In genomic region chr5:147453901-147454814, GRCh38 we compare ENCODE assay signal across 8 cellular contexts.
DNase-seq lines count a peak whose midpoint lies in the region; ATAC-seq and TF ChIP-seq lines count a peak whose summit lies in the region.

No MANE protein-coding gene starts in this region.

- H3K9me3 ChIP-seq in WERI-Rb-1 (ENCODE audit: severe bottlenecking): no peaks in the 10 kb centered on the region

- DNase-seq in NCI-H2081 (lab: John Stamatoyannopoulos, UW) (peak; percentile 82 to 87), NCI-H2081 treated with DMSO at 0.1 percent for 48 hours (lab: John Stamatoyannopoulos, UW) (no peak), NCI-H2029 (lab: John Stamatoyannopoulos, UW) (peak; percentile 95), WERI-Rb-1 (peak; percentile 94), T47D (ENCODE audit: low read depth in 1 of 2, low spot score in 1 of 2) (peak; percentile 79 to 93), iPS-NIHi7 (ENCODE audit: extremely low spot score) (peak; percentile 90)

- peak; percentile 77 for TF ChIP-seq CTCF in WERI-Rb-1 (IDR thresholded peaks at IDR 0.05; ENCODE audit: low read depth, low read length)

- peak overlapping the region; percentile 71 for H3K4me3 ChIP-seq in WERI-Rb-1 (ENCODE audit: low read depth, low read length)
- H3K4me3 ChIP-seq in skin epidermis: peak overlapping the region; percentile 37 to 61 (median 57)

- H3K27ac ChIP-seq in WERI-Rb-1 (peak overlapping the region; percentile 95), skin epidermis (peak overlapping the region in 20 of 21 experiments; percentile 38 to 91 (median 82))

- ATAC-seq in HG03025 (IDR thresholded peaks at IDR 0.05; ENCODE audit: low FRiP score, unreplicated experiment): peak; percentile 63

- in situ Hi-C loops in T47D (cut with HindIII; ENCODE audit: low pct_unique_long_range_greater_than_20kb, low sequenced_read_pairs): no loop called here

- H3K27me3 ChIP-seq in WERI-Rb-1 (ENCODE audit: insufficient read depth, low read depth, severe bottlenecking): no peaks in the 10 kb centered on the region

- H3K36me3 ChIP-seq in WERI-Rb-1: peaks cover 5% of the 10 kb centered on the region
